Comparison of ENCODE assay signal across 1 cellular context in the genomic region with DNA sequence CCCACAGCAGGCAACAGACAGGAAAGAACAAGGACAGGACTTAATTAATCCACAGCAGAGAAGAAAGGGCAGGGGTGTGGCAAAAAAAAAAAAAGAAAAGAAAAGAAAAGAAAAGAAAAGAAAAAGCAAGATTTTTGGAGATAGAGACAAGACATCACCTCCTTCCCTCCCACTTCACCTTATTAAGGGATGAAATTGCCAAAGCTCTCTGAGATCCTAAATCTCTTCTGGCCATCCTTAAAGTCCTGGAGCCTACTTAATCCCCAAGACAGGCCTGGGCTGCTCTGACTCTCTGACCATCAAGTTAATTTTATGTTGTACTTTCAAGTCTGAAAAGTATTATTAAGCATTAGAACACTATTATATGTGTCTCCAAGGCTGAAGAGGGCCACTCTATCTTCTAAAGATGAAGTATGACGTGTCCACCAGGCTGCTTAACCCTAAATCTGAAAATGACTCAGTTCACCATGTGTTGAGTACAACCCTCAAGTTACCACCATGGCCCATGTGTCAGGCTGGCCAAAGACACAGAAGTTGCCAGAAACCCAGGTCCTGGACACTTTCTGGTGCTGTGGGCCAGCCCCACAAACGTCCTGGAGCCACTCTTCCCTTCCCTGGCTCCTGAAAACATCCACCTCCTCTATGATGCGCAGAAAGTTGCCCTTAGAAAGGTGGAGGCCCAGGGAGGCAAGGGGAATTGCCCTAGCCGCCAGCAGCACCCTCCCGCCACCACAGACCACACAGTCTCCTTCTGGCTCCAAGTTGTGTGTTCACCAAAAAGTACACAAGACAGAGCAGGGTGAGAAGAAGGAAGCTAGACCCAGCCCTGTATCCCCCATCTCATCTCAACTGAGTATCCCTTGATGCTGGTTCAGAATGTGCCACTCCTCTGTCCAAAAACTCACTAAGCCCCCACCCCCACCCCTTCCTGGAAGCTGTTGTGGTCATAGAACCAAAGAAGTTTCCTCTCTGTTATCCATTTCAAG.
TF ChIP-seq lines count a peak whose summit lies in the region.

No MANE protein-coding gene starts in this region.

TF ChIP-seq in HepG2, 621 proteins besides CTCF, POLR2A, EP300 and RAD21 (continued from another document):
- TF ChIP-seq, protein P1, sequence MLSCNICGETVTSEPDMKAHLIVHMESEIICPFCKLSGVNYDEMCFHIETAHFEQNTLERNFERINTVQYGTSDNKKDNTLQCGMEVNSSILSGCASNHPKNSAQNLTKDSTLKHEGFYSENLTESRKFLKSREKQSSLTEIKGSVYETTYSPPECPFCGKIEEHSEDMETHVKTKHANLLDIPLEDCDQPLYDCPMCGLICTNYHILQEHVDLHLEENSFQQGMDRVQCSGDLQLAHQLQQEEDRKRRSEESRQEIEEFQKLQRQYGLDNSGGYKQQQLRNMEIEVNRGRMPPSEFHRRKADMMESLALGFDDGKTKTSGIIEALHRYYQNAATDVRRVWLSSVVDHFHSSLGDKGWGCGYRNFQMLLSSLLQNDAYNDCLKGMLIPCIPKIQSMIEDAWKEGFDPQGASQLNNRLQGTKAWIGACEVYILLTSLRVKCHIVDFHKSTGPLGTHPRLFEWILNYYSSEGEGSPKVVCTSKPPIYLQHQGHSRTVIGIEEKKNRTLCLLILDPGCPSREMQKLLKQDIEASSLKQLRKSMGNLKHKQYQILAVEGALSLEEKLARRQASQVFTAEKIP (CRISPR knock-in tag; IDR thresholded peaks at IDR 0.05; ENCODE audit: borderline replicate concordance) = no peak
- TF ChIP-seq ZNF431 (CRISPR knock-in tag; IDR thresholded peaks at IDR 0.05; ENCODE audit: borderline replicate concordance, low read depth) (no peak), PAF1 (CRISPR knock-in tag; IDR thresholded peaks at IDR 0.05) (peak; percentile 37; the same call in 1 of the 2 replicates), RBFOX2 (IDR thresholded peaks at IDR 0.05; ENCODE audit: low read depth, low read length) (0 out of 2 replicates have a peak, but pooled peaks have one; percentile 51), ZNF274 (CRISPR knock-in tag; IDR thresholded peaks at IDR 0.05) (no peak), CBX2 (IDR thresholded peaks at IDR 0.05; ENCODE audit: low read depth, low read length) (no peak), CBX2 (CRISPR knock-in tag; IDR thresholded peaks at IDR 0.05; ENCODE audit: low read depth) (no peak), ZC3H13 (CRISPR knock-in tag; IDR thresholded peaks at IDR 0.05) (peak; percentile 94), MEF2D (CRISPR knock-in tag; IDR thresholded peaks at IDR 0.05) (peak; percentile 24; the same call in 1 of the 2 replicates), ZFX (CRISPR knock-in tag; IDR thresholded peaks at IDR 0.05; ENCODE audit: low read depth) (peak; percentile 4; the same call in 1 of the 2 replicates), BCL6 (CRISPR knock-in tag; IDR thresholded peaks at IDR 0.05) (no peak), ZNF703 (CRISPR knock-in tag; IDR thresholded peaks at IDR 0.05; ENCODE audit: borderline replicate concordance) (no peak), POLR2AphosphoS5 (IDR thresholded peaks at IDR 0.05; ENCODE audit: low read depth, low read length) (peak; percentile 51; the same call in 1 of the 2 replicates), PAWR (CRISPR knock-in tag; IDR thresholded peaks at IDR 0.05; ENCODE audit: borderline replicate concordance) (no peak), ZNF777 (CRISPR knock-in tag; IDR thresholded peaks at IDR 0.05) (no peak), ZNF83 (CRISPR knock-in tag; IDR thresholded peaks at IDR 0.05; ENCODE audit: borderline replicate concordance) (peak; percentile 68; the same call in 1 of the 2 replicates), ZNF256 (CRISPR knock-in tag; conservative IDR thresholded peaks at IDR 0.05) (no peak), MAZ (IDR thresholded peaks at IDR 0.05; ENCODE audit: borderline replicate concordance, low read depth, low read length) (no peak), MAZ (CRISPR knock-in tag; IDR thresholded peaks at IDR 0.05; ENCODE audit: low read depth) (no peak), RELA (CRISPR knock-in tag; IDR thresholded peaks at IDR 0.05) (no peak)
- TF ChIP-seq, protein P2, sequence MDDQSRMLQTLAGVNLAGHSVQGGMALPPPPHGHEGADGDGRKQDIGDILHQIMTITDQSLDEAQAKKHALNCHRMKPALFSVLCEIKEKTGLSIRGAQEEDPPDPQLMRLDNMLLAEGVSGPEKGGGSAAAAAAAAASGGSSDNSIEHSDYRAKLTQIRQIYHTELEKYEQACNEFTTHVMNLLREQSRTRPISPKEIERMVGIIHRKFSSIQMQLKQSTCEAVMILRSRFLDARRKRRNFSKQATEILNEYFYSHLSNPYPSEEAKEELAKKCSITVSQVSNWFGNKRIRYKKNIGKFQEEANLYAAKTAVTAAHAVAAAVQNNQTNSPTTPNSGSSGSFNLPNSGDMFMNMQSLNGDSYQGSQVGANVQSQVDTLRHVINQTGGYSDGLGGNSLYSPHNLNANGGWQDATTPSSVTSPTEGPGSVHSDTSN (CRISPR knock-in tag; IDR thresholded peaks at IDR 0.05; ENCODE audit: borderline replicate concordance) = no peak
- TF ChIP-seq, protein P3, sequence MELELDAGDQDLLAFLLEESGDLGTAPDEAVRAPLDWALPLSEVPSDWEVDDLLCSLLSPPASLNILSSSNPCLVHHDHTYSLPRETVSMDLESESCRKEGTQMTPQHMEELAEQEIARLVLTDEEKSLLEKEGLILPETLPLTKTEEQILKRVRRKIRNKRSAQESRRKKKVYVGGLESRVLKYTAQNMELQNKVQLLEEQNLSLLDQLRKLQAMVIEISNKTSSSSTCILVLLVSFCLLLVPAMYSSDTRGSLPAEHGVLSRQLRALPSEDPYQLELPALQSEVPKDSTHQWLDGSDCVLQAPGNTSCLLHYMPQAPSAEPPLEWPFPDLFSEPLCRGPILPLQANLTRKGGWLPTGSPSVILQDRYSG (CRISPR knock-in tag; IDR thresholded peaks at IDR 0.05) = no peak
- TF ChIP-seq, protein P4, sequence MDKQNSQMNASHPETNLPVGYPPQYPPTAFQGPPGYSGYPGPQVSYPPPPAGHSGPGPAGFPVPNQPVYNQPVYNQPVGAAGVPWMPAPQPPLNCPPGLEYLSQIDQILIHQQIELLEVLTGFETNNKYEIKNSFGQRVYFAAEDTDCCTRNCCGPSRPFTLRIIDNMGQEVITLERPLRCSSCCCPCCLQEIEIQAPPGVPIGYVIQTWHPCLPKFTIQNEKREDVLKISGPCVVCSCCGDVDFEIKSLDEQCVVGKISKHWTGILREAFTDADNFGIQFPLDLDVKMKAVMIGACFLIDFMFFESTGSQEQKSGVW (CRISPR knock-in tag; IDR thresholded peaks at IDR 0.05; ENCODE audit: borderline replicate concordance) = no peak
- TF ChIP-seq, protein P5, sequence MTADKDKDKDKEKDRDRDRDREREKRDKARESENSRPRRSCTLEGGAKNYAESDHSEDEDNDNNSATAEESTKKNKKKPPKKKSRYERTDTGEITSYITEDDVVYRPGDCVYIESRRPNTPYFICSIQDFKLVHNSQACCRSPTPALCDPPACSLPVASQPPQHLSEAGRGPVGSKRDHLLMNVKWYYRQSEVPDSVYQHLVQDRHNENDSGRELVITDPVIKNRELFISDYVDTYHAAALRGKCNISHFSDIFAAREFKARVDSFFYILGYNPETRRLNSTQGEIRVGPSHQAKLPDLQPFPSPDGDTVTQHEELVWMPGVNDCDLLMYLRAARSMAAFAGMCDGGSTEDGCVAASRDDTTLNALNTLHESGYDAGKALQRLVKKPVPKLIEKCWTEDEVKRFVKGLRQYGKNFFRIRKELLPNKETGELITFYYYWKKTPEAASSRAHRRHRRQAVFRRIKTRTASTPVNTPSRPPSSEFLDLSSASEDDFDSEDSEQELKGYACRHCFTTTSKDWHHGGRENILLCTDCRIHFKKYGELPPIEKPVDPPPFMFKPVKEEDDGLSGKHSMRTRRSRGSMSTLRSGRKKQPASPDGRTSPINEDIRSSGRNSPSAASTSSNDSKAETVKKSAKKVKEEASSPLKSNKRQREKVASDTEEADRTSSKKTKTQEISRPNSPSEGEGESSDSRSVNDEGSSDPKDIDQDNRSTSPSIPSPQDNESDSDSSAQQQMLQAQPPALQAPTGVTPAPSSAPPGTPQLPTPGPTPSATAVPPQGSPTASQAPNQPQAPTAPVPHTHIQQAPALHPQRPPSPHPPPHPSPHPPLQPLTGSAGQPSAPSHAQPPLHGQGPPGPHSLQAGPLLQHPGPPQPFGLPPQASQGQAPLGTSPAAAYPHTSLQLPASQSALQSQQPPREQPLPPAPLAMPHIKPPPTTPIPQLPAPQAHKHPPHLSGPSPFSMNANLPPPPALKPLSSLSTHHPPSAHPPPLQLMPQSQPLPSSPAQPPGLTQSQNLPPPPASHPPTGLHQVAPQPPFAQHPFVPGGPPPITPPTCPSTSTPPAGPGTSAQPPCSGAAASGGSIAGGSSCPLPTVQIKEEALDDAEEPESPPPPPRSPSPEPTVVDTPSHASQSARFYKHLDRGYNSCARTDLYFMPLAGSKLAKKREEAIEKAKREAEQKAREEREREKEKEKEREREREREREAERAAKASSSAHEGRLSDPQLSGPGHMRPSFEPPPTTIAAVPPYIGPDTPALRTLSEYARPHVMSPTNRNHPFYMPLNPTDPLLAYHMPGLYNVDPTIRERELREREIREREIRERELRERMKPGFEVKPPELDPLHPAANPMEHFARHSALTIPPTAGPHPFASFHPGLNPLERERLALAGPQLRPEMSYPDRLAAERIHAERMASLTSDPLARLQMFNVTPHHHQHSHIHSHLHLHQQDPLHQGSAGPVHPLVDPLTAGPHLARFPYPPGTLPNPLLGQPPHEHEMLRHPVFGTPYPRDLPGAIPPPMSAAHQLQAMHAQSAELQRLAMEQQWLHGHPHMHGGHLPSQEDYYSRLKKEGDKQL (CRISPR knock-in tag; IDR thresholded peaks at IDR 0.05; ENCODE audit: low read depth) = no peak
- TF ChIP-seq, protein P6, sequence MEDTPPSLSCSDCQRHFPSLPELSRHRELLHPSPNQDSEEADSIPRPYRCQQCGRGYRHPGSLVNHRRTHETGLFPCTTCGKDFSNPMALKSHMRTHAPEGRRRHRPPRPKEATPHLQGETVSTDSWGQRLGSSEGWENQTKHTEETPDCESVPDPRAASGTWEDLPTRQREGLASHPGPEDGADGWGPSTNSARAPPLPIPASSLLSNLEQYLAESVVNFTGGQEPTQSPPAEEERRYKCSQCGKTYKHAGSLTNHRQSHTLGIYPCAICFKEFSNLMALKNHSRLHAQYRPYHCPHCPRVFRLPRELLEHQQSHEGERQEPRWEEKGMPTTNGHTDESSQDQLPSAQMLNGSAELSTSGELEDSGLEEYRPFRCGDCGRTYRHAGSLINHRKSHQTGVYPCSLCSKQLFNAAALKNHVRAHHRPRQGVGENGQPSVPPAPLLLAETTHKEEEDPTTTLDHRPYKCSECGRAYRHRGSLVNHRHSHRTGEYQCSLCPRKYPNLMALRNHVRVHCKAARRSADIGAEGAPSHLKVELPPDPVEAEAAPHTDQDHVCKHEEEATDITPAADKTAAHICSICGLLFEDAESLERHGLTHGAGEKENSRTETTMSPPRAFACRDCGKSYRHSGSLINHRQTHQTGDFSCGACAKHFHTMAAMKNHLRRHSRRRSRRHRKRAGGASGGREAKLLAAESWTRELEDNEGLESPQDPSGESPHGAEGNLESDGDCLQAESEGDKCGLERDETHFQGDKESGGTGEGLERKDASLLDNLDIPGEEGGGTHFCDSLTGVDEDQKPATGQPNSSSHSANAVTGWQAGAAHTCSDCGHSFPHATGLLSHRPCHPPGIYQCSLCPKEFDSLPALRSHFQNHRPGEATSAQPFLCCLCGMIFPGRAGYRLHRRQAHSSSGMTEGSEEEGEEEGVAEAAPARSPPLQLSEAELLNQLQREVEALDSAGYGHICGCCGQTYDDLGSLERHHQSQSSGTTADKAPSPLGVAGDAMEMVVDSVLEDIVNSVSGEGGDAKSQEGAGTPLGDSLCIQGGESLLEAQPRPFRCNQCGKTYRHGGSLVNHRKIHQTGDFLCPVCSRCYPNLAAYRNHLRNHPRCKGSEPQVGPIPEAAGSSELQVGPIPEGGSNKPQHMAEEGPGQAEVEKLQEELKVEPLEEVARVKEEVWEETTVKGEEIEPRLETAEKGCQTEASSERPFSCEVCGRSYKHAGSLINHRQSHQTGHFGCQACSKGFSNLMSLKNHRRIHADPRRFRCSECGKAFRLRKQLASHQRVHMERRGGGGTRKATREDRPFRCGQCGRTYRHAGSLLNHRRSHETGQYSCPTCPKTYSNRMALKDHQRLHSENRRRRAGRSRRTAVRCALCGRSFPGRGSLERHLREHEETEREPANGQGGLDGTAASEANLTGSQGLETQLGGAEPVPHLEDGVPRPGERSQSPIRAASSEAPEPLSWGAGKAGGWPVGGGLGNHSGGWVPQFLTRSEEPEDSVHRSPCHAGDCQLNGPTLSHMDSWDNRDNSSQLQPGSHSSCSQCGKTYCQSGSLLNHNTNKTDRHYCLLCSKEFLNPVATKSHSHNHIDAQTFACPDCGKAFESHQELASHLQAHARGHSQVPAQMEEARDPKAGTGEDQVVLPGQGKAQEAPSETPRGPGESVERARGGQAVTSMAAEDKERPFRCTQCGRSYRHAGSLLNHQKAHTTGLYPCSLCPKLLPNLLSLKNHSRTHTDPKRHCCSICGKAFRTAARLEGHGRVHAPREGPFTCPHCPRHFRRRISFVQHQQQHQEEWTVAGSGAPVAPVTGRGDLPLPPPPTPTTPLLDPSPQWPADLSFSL (CRISPR knock-in tag; IDR thresholded peaks at IDR 0.05) = no peak
